21 cellular contexts compared by ENCODE assay signal in the genomic region with DNA sequence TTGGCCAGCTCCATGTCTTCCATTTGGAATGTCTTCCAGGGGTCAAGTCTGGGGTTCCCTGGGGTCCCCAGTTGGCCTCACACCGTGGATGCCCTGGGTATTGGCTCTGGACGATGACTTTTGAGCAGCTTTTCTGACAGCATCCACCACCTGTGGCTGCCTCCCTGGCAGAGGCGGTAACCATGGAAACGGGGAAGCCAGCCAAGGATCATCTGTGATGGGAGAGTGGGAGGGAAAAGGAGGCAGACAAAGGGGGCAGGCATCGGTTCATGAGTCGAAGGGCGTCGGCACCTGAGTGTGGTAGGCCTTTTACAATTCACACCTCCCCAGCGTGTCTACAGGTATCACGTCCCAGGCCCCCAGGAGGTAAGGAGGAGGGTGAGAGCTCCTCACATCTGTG.
DNase-seq lines count a peak whose midpoint lies in the region; FAIRE-seq and TF ChIP-seq lines count a peak whose summit lies in the region.
"Had no signal": no experiment of that assay in that cellular context is flagged by ENCODE, and none has a peak within 500 bp of the region (broad histone marks: within the 10 kb centered on the region; RNA-seq: fewer than 3 reads in every experiment).

No MANE protein-coding gene starts in this region.

- H3K4ac ChIP-seq in mesendoderm (ENCODE audit: low read depth, low read length): no peak overlapping the region

- H3K9ac ChIP-seq in NT2/D1 (ENCODE audit: insufficient read length, low read depth) (no peak overlapping the region), mesendoderm (ENCODE audit: low read length) (no peak overlapping the region)
- H3K9ac ChIP-seq: KMS-11 had no signal

- H3K79me1 ChIP-seq in mesendoderm (ENCODE audit: low read length): no peaks in the 10 kb centered on the region

- H2AK5ac ChIP-seq in mesendoderm (ENCODE audit: low read length): no peak overlapping the region

- no peak for TF ChIP-seq POLR2A in GM12892 (IDR thresholded peaks at IDR 0.05; ENCODE audit: low read depth, low read length)

- H3K9me3 ChIP-seq in NT2/D1 (ENCODE audit: insufficient read depth, low read length): peaks cover 11% of the 10 kb centered on the region; the same call in 1 of the 2 replicates
- H3K9me3 ChIP-seq: colonic mucosa, thyroid gland had no signal

- no peak for FAIRE-seq in GM12892 (lab: Jason Lieb, UNC)

- H3K27ac ChIP-seq in mesendoderm (ENCODE audit: low read depth, low read length): no peak overlapping the region
- H3K27ac ChIP-seq: brain microvascular endothelial cell, colonic mucosa, KMS-11, thyroid gland had no signal

- no peak overlapping the region for H3K23ac ChIP-seq in mesendoderm (ENCODE audit: low read length)

- no peaks in the 10 kb centered on the region for H3K79me2 ChIP-seq in mesendoderm (ENCODE audit: control insufficient read depth, insufficient read depth, low read length)

- no peak overlapping the region for H3K4me2 ChIP-seq in mesendoderm (ENCODE audit: low read length)
- H3K4me2 ChIP-seq: KMS-11 had no signal

- no CpG with 5 or more reads among the region's 10 CpGs for whole genome bisulfite sequencing in mesendoderm (ENCODE audit: extremely low coverage, insufficient coverage, low lambda C conversion rate)

- H3K36me3 ChIP-seq in NT2/D1 (ENCODE audit: insufficient read depth, insufficient read length, low read length) (no peaks in the 10 kb centered on the region), mesendoderm (ENCODE audit: control insufficient read depth, insufficient read depth, low read length) (no peaks in the 10 kb centered on the region)
- H3K36me3 ChIP-seq: brain microvascular endothelial cell, colonic mucosa, thyroid gland had no signal

- no peak overlapping the region for H3K56ac ChIP-seq in mesendoderm (ENCODE audit: low read length)

- peak; percentile 67 for DNase-seq in COR-L47 (lab: John Stamatoyannopoulos, UW)
- peak; percentile 48 for DNase-seq in NCI-H1105 (lab: John Stamatoyannopoulos, UW)
- peak; percentile 2 for DNase-seq in NT2/D1 (ENCODE audit: low read depth, low spot score)
- DNase-seq in mesendoderm: peak; percentile 19
- no peak for DNase-seq in T-helper 9 cell
- DNase-seq in D341Med (ENCODE audit: low spot score): no peak
- DNase-seq in GM12892 (ENCODE audit: insufficient read length): no peak
- DNase-seq: activated CD8-positive, alpha-beta memory T cell treated with anti-CD3 and anti-CD28 coated beads, Interleukin-2, amount 50 U/mL, for 4 hours; activated effector memory CD4-positive, alpha-beta T cell treated with Interleukin-2 at 50 U/mL for 16 hours; brain microvascular endothelial cell; CD4-positive, alpha-beta T cell; colonic mucosa; DND-41; endodermal cell; H9; left cardiac atrium; naive thymus-derived CD4-positive, alpha-beta T cell; NCI-H446; stimulated activated naive CD8-positive, alpha-beta T cell treated with anti-CD3 and anti-CD28 coated beads, Interleukin-15, Interleukin-2, amounts not matched to agents 100 U/mL and 50 U/mL, for 24 hours; thyroid gland had no signal

- H4K5ac ChIP-seq in mesendoderm (ENCODE audit: low read length): no peak overlapping the region

- no peak overlapping the region for H3K4me3 ChIP-seq in NT2/D1 (ENCODE audit: insufficient read length, low read depth)
- H3K4me3 ChIP-seq in mesendoderm (ENCODE audit: low read length): no peak overlapping the region
- H3K4me3 ChIP-seq: colonic mucosa, thyroid gland had no signal

- H3K27me3 ChIP-seq in NT2/D1 (ENCODE audit: insufficient read depth, insufficient read length) (no peaks in the 10 kb centered on the region), mesendoderm (ENCODE audit: insufficient read depth, low read length, poor library complexity) (no peaks in the 10 kb centered on the region)
- H3K27me3 ChIP-seq: brain microvascular endothelial cell, colonic mucosa, thyroid gland had no signal

- no peak overlapping the region for H2BK5ac ChIP-seq in mesendoderm (ENCODE audit: low read length)

- H2BK120ac ChIP-seq in mesendoderm (ENCODE audit: low read depth, low read length): no peak overlapping the region

- H3K18ac ChIP-seq in mesendoderm (ENCODE audit: low read length): no peak overlapping the region

- H3K4me1 ChIP-seq in NT2/D1 (ENCODE audit: insufficient read depth, insufficient read length) (no peaks in the 10 kb centered on the region), mesendoderm (ENCODE audit: control insufficient read depth, low read depth, low read length) (no peaks in the 10 kb centered on the region)
- H3K4me1 ChIP-seq: colonic mucosa, thyroid gland had no signal

- H4K8ac ChIP-seq in mesendoderm (ENCODE audit: low read depth, low read length): no peak overlapping the region

- no peak overlapping the region for H2BK15ac ChIP-seq in mesendoderm (replicated peaks; ENCODE audit: low read depth)

Comparison
In these comparisons a context has a peak if more than half of its experiments do, and no peak if none do; other contexts are left out.
1. DNase-seq: peak in COR-L47 (single experiment), NCI-H1105 (single experiment), NT2/D1 (single experiment) and mesendoderm (single experiment); none in T-helper 9 cell (single experiment), D341Med (single experiment) and GM12892 (single experiment).